Comparison of ENCODE assay signal across 8 cellular contexts in genomic region chr2:26942543-26943295, GRCh38. TPM values are rescaled to one million over a fixed set of nuclear protein-coding genes. Genes with fewer than 3 reads are reported as not detected.
A peak's percentile ranks its signal among the peaks of the same experiment; 100 is the strongest.
DNase-seq lines count a peak whose midpoint lies in the region; ATAC-seq, FAIRE-seq and TF ChIP-seq lines count a peak whose summit lies in the region.

No MANE protein-coding gene starts in this region.

- no peaks in the 10 kb centered on the region for H3K9me3 Mint-ChIP-seq in activated CD8-positive, alpha-beta T cell treated with anti-CD3 and anti-CD28 coated beads for 36 hours

- H3K4me3 ChIP-seq in H1 (ENCODE audit: extremely low read depth in 1 of 4, insufficient read depth in 2 of 4, low read depth in 3 of 4, low read length in 4 of 4): peak overlapping the region; percentile 37 to 59 (median 40); a peak in 7 of 8 replicates

- H3K27me3 Mint-ChIP-seq in activated CD8-positive, alpha-beta T cell treated with anti-CD3 and anti-CD28 coated beads for 36 hours: peaks cover 5% of the 10 kb centered on the region

- H3K4me1 ChIP-seq in H1 (replicated peaks in 1 of 4; ENCODE audit: control insufficient read depth in 3 of 4, insufficient read depth in 4 of 4, low read length in 3 of 4): peaks cover 2 to 23% (median 7%) of the 10 kb centered on the region in 4 experiments

- peak overlapping the region; percentile 78 to 83 for H3K4me2 ChIP-seq in H1 (ENCODE audit: insufficient read depth in 1 of 2, low read depth in 2 of 2, low read length in 2 of 2)

- no peaks in the 10 kb centered on the region for H3K36me3 Mint-ChIP-seq in activated CD8-positive, alpha-beta T cell treated with anti-CD3 and anti-CD28 coated beads for 36 hours (ENCODE audit: low read depth)

- H3K9me3 ChIP-seq in H1 (ENCODE audit: insufficient read depth in 2 of 2, low read depth in 1 of 2, low read length in 1 of 2): no peaks in the 10 kb centered on the region

- FAIRE-seq in H1 (lab: Jason Lieb, UNC): peak; percentile 94

- H2BK5ac ChIP-seq in H1 (ENCODE audit: low read depth, low read length): no peak overlapping the region

- no peaks in the 10 kb centered on the region for H3K79me2 ChIP-seq in H1 (ENCODE audit: control insufficient read depth in 1 of 2, insufficient read depth in 2 of 2, low read length in 2 of 2)

- no peak overlapping the region for H3K14ac ChIP-seq in H1 (ENCODE audit: insufficient read length)

- H2BK12ac ChIP-seq in H1 (ENCODE audit: low read depth, low read length): no peak overlapping the region; the same call in 1 of the 2 replicates

- no peak overlapping the region for H4K91ac ChIP-seq in H1 (replicated peaks; ENCODE audit: insufficient read length, low read length)

- no peak overlapping the region for H3K23ac ChIP-seq in H1 (ENCODE audit: insufficient read length)

- H3K4me3 Mint-ChIP-seq in activated CD8-positive, alpha-beta T cell treated with anti-CD3 and anti-CD28 coated beads for 36 hours: no peak overlapping the region

- peak; percentile 84 for TF ChIP-seq CTCF in GM12872 (IDR thresholded peaks at IDR 0.05; ENCODE audit: insufficient read depth, low read depth, low read length)
- TF ChIP-seq CTCF in activated CD8-positive, alpha-beta T cell treated with anti-CD3 and anti-CD28 coated beads for 36 hours (IDR thresholded peaks at IDR 0.05): peak; percentile 86
- peak; percentile 85 to 90 (median 85) for TF ChIP-seq CTCF in H1 (IDR thresholded peaks at IDR 0.05; ENCODE audit: control extremely low read depth in 1 of 3, insufficient read depth in 1 of 3, low read depth in 1 of 3, low read length in 3 of 3)

- no peak for TF ChIP-seq POLR2A in H1 (IDR thresholded peaks at IDR 0.05; ENCODE audit: control extremely low read depth in 1 of 2, low read depth in 2 of 2, low read length in 2 of 2)

- H4K20me1 ChIP-seq in H1 (replicated peaks in 1 of 2; ENCODE audit: control insufficient read depth in 1 of 2, insufficient read depth in 2 of 2, low read length in 2 of 2): peaks cover 0 to 2% of the 10 kb centered on the region in 2 experiments

- H2AK5ac ChIP-seq in H1 (ENCODE audit: low read depth, low read length): no peak overlapping the region

- H2BK15ac ChIP-seq in H1 (ENCODE audit: low read length): 0 out of 2 replicates have a peak overlapping the region, but pooled peaks have one; percentile 3

- peaks cover 4% of the 10 kb centered on the region for H3K23me2 ChIP-seq in H1 (ENCODE audit: low read depth, low read length)

- no peak overlapping the region for H3K4ac ChIP-seq in H1 (replicated peaks; ENCODE audit: insufficient read length, low read depth, low read length)

- H4K5ac ChIP-seq in H1 (ENCODE audit: insufficient read length, low read depth, low read length): no peak overlapping the region

- no peaks in the 10 kb centered on the region; a peak in 2 of 8 replicates for H3K36me3 ChIP-seq in H1 (ENCODE audit: control insufficient read depth in 2 of 4, insufficient read depth in 4 of 4, low read length in 3 of 4)

- no peak overlapping the region for H3K27ac ChIP-seq in H1 (ENCODE audit: low read depth, low read length)

- peak overlapping the region; percentile 55 for H3K18ac ChIP-seq in H1 (ENCODE audit: extremely low read depth, low read length)

- DNase-seq in 8988T: peak; percentile 80
- DNase-seq in NCI-H460 (ENCODE audit: extremely low read depth, low read depth): peak; percentile 33
- peak; percentile 84 for DNase-seq in activated CD8-positive, alpha-beta T cell treated with anti-CD3 and anti-CD28 coated beads for 36 hours
- peak; percentile 69 to 91 for DNase-seq in H1 (ENCODE audit: low read depth in 1 of 2, low spot score in 2 of 2)
- peak; percentile 75 for DNase-seq in medulla oblongata (ENCODE audit: extremely low spot score)
- DNase-seq in stimulated activated CD8-positive, alpha-beta memory T cell treated with anti-CD3 and anti-CD28 coated beads, Interleukin-2, amount 100 ng/mL, for 48 hours (ENCODE audit: low read depth in 2 of 2): peak; percentile 37 to 46

- no peak overlapping the region for H3K9ac ChIP-seq in H1 (replicated peaks in 1 of 4; ENCODE audit: extremely low read depth in 1 of 4, low read depth in 3 of 4, low read length in 3 of 4)

- no peak for TF ChIP-seq EP300 in H1 (IDR thresholded peaks at IDR 0.05; ENCODE audit: borderline replicate concordance in 1 of 2, low read depth in 2 of 2, low read length in 2 of 2)

- peak; percentile 82 to 89 for TF ChIP-seq RAD21 in H1 (IDR thresholded peaks at IDR 0.05 in 1 of 2, conservative IDR thresholded peaks at IDR 0.05 in 1 of 2; ENCODE audit: low read depth in 2 of 2, low read length in 2 of 2)

- WGBS in H1 (ENCODE audit: extremely low coverage in 1 of 2, insufficient coverage in 1 of 2, insufficient read length in 1 of 2, insufficient replicate concordance in 2 of 2, low coverage in 1 of 2, low lambda C conversion rate in 2 of 2, missing lambda C conversion rate in 1 of 2), 2 experiments: 24% methylated on average over 28 of the region's 28 CpGs; no CpG with 5 or more reads in 1 of the 2 experiments

- POLR2A ChIA-PET in activated CD8-positive, alpha-beta T cell treated with anti-CD3 and anti-CD28 coated beads for 36 hours (lab: Charles Lee): interaction anchor here (0.9 kb wide), 1 partner anchor 81 kb away, joined by 3 read pairs; no protein-coding TSS in a partner anchor
- POLR2A ChIA-PET in H1 (lab: Charles Lee; ENCODE audit: partially characterized antibody): interaction anchor here (1.2 to 2.1 kb wide), 4 partner anchors 10 to 97 kb away, joined by 3 to 10 read pairs (median 5); partner anchors contain the start of gene DPYSL5

- no peak overlapping the region for H4K8ac ChIP-seq in H1 (ENCODE audit: extremely low read depth, insufficient read depth, low read length)

- peak; percentile 69 for ATAC-seq in activated CD8-positive, alpha-beta T cell treated with anti-CD3 and anti-CD28 coated beads for 36 hours
- no peak for ATAC-seq in GM18511 (IDR thresholded peaks at IDR 0.05; ENCODE audit: unreplicated experiment)

- no peak overlapping the region for H3K27ac Mint-ChIP-seq in activated CD8-positive, alpha-beta T cell treated with anti-CD3 and anti-CD28 coated beads for 36 hours

- peaks cover 2% of the 10 kb centered on the region for H3K4me1 Mint-ChIP-seq in activated CD8-positive, alpha-beta T cell treated with anti-CD3 and anti-CD28 coated beads for 36 hours (ENCODE audit: low read depth)

- H2BK20ac ChIP-seq in H1 (ENCODE audit: low read length): no peak overlapping the region

- no peak overlapping the region for H2AFZ ChIP-seq in H1 (ENCODE audit: low read length)

- no peaks in the 10 kb centered on the region for H3K79me1 ChIP-seq in H1 (ENCODE audit: low read depth, low read length)

- H2BK120ac ChIP-seq in H1 (replicated peaks; ENCODE audit: low read depth, low read length): no peak overlapping the region

- peaks cover 0 to 3% (median 0%) of the 10 kb centered on the region in 4 experiments; a peak in 1 of 7 replicates for H3K27me3 ChIP-seq in H1 (replicated peaks in 1 of 4; ENCODE audit: control insufficient read depth in 3 of 4, extremely low read depth in 1 of 4, insufficient read depth in 3 of 4, low read length in 3 of 4)

- intact Hi-C loops in activated CD8-positive, alpha-beta T cell treated with anti-CD3 and anti-CD28 coated beads for 36 hours (cut with micrococcal nuclease): loop anchor here (2.0 kb wide), 1 partner anchor 96 kb away; no protein-coding TSS in a partner anchor

- no peak overlapping the region for H3K56ac ChIP-seq in H1 (replicated peaks; ENCODE audit: insufficient read length, low read depth, low read length)

- CTCF ChIA-PET in activated CD8-positive, alpha-beta T cell treated with anti-CD3 and anti-CD28 coated beads for 36 hours (lab: Charles Lee): interaction anchor here (0.6 to 9.5 kb wide), 28 partner anchors 9 to 360 kb away, joined by 3 to 156 read pairs (median 4); partner anchors contain the start of gene DPYSL5
- CTCF ChIA-PET in H1 (lab: Charles Lee; ENCODE audit: partially characterized antibody): interaction anchor here (0.7 to 9.7 kb wide), 50 partner anchors 9 to 330 kb away, joined by 3 to 235 read pairs (median 5); partner anchors contain the start of genes DPYSL5 and MAPRE3

TF ChIP-seq in H1, 55 proteins besides CTCF, POLR2A, EP300 and RAD21:
- TF ChIP-seq KDM1A (IDR thresholded peaks at IDR 0.05; ENCODE audit: borderline replicate concordance, low read length) (0 out of 2 replicates have a peak, but pooled peaks have one; percentile 39), POU5F1 (IDR thresholded peaks at IDR 0.05; ENCODE audit: low read depth, low read length) (no peak), KDM4A (IDR thresholded peaks at IDR 0.05; ENCODE audit: low read depth, low read length, severe bottlenecking) (peak; percentile 62), HDAC2 (IDR thresholded peaks at IDR 0.05; ENCODE audit: borderline replicate concordance in 1 of 2, low read depth in 2 of 2, low read length in 2 of 2) (peak in 1 of 2 experiments; percentile 54; a peak in 1 of 4 replicates), RBBP5 (IDR thresholded peaks at IDR 0.05; ENCODE audit: borderline replicate concordance, low read depth, low read length) (peak; percentile 56; the same call in 1 of the 2 replicates), YY1 (IDR thresholded peaks at IDR 0.05; ENCODE audit: low read depth, low read length) (peak; percentile 58; the same call in 1 of the 2 replicates), TBP (IDR thresholded peaks at IDR 0.05; ENCODE audit: low read depth, low read length) (no peak), RFX5 (IDR thresholded peaks at IDR 0.05; ENCODE audit: borderline replicate concordance, low read depth, low read length) (no peak), EZH2 (IDR thresholded peaks at IDR 0.05; ENCODE audit: low read depth, low read length, severe bottlenecking) (peak; percentile 42), ASH2L (IDR thresholded peaks at IDR 0.05; ENCODE audit: low read length) (peak; percentile 88)

RNA-seq across cellular contexts. Expression of gene MAPRE3, which starts 27.7 kb away (rescaled TPM):
- total RNA-seq in NCI-H460 (2014; rRNA removed; shearing (Covaris generic)): 4.0 and 5.1 TPM in 2 replicates
- 10.7 and 12.6 TPM in 2 replicates for polyA plus RNA-seq in NCI-H460 (2014; cell fraction: nucleus; rRNA removed)
- 1 to 10 TPM; 1.6 to 1.7 TPM for total RNA-seq in activated CD8-positive, alpha-beta T cell treated with anti-CD3 and anti-CD28 coated beads for 36 hours
- 6.6 and 7.5 TPM in 2 replicates for total RNA-seq in H1 (2021; fragmentation: NEBNext Ultra II Directional; extraction: Animal tissue kit (Norgen Biotek cat#: 25700))
- 4.9 and 8.9 TPM in 2 replicates for polyA plus RNA-seq in H1 (2011; rRNA removed)
- 6.7 TPM for polyA plus RNA-seq in H1 (2011; cell fraction: cytosol; rRNA removed)
- polyA plus RNA-seq in H1 (2011; cell fraction: nucleus; rRNA removed): 32.7 TPM
- polyA plus RNA-seq in H1 (2012, experiment 1 of 2): 7.2 to 11.0 TPM (median 9.3 TPM) in 4 replicates
- 7.4 TPM for polyA plus RNA-seq in H1 (2012, experiment 2 of 2)
- polyA plus RNA-seq in H1 (2013, experiment 1 of 2): 3.5 TPM
- polyA plus RNA-seq in H1 (2013, experiment 2 of 2): 3.6 TPM
- 2.6 and 4.0 TPM in 2 replicates for polyA minus RNA-seq in H1 (2011; rRNA and poly(A)+ RNA removed)
- polyA minus RNA-seq in H1 (2011; cell fraction: cytosol; rRNA and poly(A)+ RNA removed): 4.4 TPM
- 5.1 TPM for polyA minus RNA-seq in H1 (2011; cell fraction: nucleus; rRNA and poly(A)+ RNA removed)

Comparison
In these comparisons a context has a peak if more than half of its experiments do, and no peak if none do; other contexts are left out.
1. DNase-seq: peak in every context shown above with its lines; median percentile 84 in activated CD8-positive, alpha-beta T cell treated with anti-CD3 and anti-CD28 coated beads for 36 hours; 80 in 8988T; 80 in H1; 75 in medulla oblongata; 42 in stimulated activated CD8-positive, alpha-beta memory T cell treated with anti-CD3 and anti-CD28 coated beads, Interleukin-2, amount 100 ng/mL, for 48 hours; 33 in NCI-H460.